1 cellular context compared by ENCODE assay signal in the genomic region with DNA sequence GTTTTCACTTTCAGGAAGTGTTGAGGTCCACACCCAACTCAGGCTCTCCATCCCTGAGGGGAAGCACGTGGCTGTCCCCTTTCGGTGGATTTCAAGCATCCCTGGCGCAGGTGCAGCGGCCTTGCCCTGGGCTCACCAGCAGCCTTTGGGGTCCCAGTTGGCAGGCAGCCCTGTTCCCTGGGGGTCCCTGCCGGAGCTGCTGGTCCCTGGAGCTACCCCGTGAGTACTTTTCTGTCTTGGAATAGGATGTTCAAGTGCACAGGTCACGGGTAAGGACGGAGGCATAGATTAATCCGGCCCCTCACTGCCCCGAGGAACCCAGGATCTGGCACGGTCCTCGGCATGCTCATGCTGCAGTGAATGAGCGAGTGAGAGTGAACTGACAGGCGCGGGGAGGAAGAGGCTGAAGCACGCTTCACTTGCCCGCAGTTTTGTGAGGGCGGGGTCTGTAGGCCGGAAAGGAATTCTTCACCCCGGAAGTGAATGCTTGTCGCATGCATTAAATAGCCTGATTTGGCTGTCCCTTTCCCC.
TF ChIP-seq lines count a peak whose summit lies in the region.

No MANE protein-coding gene starts in this region.

TF ChIP-seq in IMR-90, 13 proteins besides CTCF, POLR2A, EP300 and RAD21 (continued from another document):
- TF ChIP-seq, protein P1, sequence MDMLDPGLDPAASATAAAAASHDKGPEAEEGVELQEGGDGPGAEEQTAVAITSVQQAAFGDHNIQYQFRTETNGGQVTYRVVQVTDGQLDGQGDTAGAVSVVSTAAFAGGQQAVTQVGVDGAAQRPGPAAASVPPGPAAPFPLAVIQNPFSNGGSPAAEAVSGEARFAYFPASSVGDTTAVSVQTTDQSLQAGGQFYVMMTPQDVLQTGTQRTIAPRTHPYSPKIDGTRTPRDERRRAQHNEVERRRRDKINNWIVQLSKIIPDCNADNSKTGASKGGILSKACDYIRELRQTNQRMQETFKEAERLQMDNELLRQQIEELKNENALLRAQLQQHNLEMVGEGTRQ (IDR thresholded peaks at IDR 0.05; ENCODE audit: low read depth, low read length) = no peak
- TF ChIP-seq MAZ (IDR thresholded peaks at IDR 0.05; ENCODE audit: borderline replicate concordance, low read depth, low read length) = no peak
- no peak for TF ChIP-seq MXI1 (IDR thresholded peaks at IDR 0.05; ENCODE audit: borderline replicate concordance, low read depth, low read length)
- TF ChIP-seq NFE2L2 (IDR thresholded peaks at IDR 0.05; ENCODE audit: low read depth, low read length) = no peak
